ENCODE assay signal across 13 cellular contexts in genomic region chr15:60844431-60845174, GRCh38.
A peak's percentile ranks its signal among the peaks of the same experiment; 100 is the strongest.
DNase-seq lines count a peak whose midpoint lies in the region; ATAC-seq and TF ChIP-seq lines count a peak whose summit lies in the region.
"Had no signal": no experiment of that assay in that cellular context is flagged by ENCODE, and none has a peak within 500 bp of the region (broad histone marks: within the 10 kb centered on the region; RNA-seq: fewer than 3 reads in every experiment).

No MANE protein-coding gene starts in this region.

- H3K9me3 ChIP-seq in BE2C = no peaks in the 10 kb centered on the region
- H3K9me3 ChIP-seq: MG63 had no signal

- H3K27ac Mint-ChIP-seq in effector memory CD8-positive, alpha-beta T cell = peak overlapping the region; percentile 8 to 76
- H3K27ac Mint-ChIP-seq: dendritic cell treated with granulocyte-macrophage colony-stimulating factor and Interleukin-4, amounts not matched to agents 40 ng/mL and 50 ng/mL, for 4 days had no signal

- no peaks in the 10 kb centered on the region for H3K9me3 Mint-ChIP-seq in effector memory CD8-positive, alpha-beta T cell
- H3K9me3 Mint-ChIP-seq: dendritic cell treated with granulocyte-macrophage colony-stimulating factor and Interleukin-4, amounts not matched to agents 40 ng/mL and 50 ng/mL, for 4 days had no signal

- peaks cover 70 to 71% of the 10 kb centered on the region in 2 donors for H3K4me1 Mint-ChIP-seq in effector memory CD8-positive, alpha-beta T cell (ENCODE audit: low read depth in 2 of 2)

- H3K36me3 Mint-ChIP-seq in effector memory CD8-positive, alpha-beta T cell (ENCODE audit: insufficient read depth) = peaks cover 15% of the 10 kb centered on the region

- no peaks in the 10 kb centered on the region for H3K4me1 ChIP-seq in BE2C
- H3K4me1 ChIP-seq: foreskin keratinocyte had no signal

- H3K27me3 ChIP-seq in BE2C = no peaks in the 10 kb centered on the region
- H3K27me3 ChIP-seq: MG63 had no signal

- no peaks in the 10 kb centered on the region for H3K36me3 ChIP-seq in BE2C
- H3K36me3 ChIP-seq: MG63 had no signal

- peak overlapping the region; percentile 67 to 83 for H3K4me3 Mint-ChIP-seq in effector memory CD8-positive, alpha-beta T cell
- H3K4me3 Mint-ChIP-seq: dendritic cell treated with granulocyte-macrophage colony-stimulating factor and Interleukin-4, amounts not matched to agents 40 ng/mL and 50 ng/mL, for 4 days had no signal

- ATAC-seq in effector memory CD8-positive, alpha-beta T cell (replicated peaks) = peak; percentile 73
- peak; percentile 68 for ATAC-seq in stimulated activated naive CD8-positive, alpha-beta T cell treated with anti-CD3 and anti-CD28 coated beads, Interleukin-15, Interleukin-2, amounts not matched to agents 100 U/mL and 50 U/mL, for 24 hours
- ATAC-seq in HG03442 (IDR thresholded peaks at IDR 0.05; ENCODE audit: unreplicated experiment) = no peak
- ATAC-seq: foreskin keratinocyte had no signal

- no peak for TF ChIP-seq CTCF in BE2C (IDR thresholded peaks at IDR 0.05; ENCODE audit: low read depth, low read length)

- no peaks in the 10 kb centered on the region for H3K27me3 Mint-ChIP-seq in effector memory CD8-positive, alpha-beta T cell
- H3K27me3 Mint-ChIP-seq: dendritic cell treated with granulocyte-macrophage colony-stimulating factor and Interleukin-4, amounts not matched to agents 40 ng/mL and 50 ng/mL, for 4 days had no signal

- DNase-seq in activated CD4-positive, CD25-positive, alpha-beta regulatory T cell treated with anti-CD3 and anti-CD28 coated beads, Interleukin-2, amount 50 U/mL, for 16 hours (ENCODE audit: low read depth, low spot score) = peak; percentile 52
- DNase-seq in activated T-cell treated with anti-CD3 and anti-CD28 coated beads, Interleukin-2, amount 50 U/mL, for 1 hour = peak; percentile 47
- DNase-seq in effector memory CD8-positive, alpha-beta T cell = peak; percentile 61 to 64 (median 64)
- DNase-seq in stimulated activated naive CD8-positive, alpha-beta T cell treated with anti-CD3 and anti-CD28 coated beads, Interleukin-15, Interleukin-2, amounts not matched to agents 100 U/mL and 50 U/mL, for 24 hours = peak; percentile 52
- DNase-seq in occipital lobe (lab: John Stamatoyannopoulos, UW) (no peak), BE2C (no peak), SW480 (ENCODE audit: low spot score) (no peak)
- DNase-seq: Calu3, foreskin keratinocyte, MG63, NCI-H226 had no signal

- H3K4me3 ChIP-seq in BE2C (ENCODE audit: low read depth, low read length) = no peak overlapping the region
- H3K4me3 ChIP-seq: MG63 had no signal

Comparison
In these comparisons a context has a peak if more than half of its experiments do, and no peak if none do; other contexts are left out.
1. DNase-seq: peak in activated CD4-positive, CD25-positive, alpha-beta regulatory T cell treated with anti-CD3 and anti-CD28 coated beads, Interleukin-2, amount 50 U/mL, for 16 hours (single experiment), activated T-cell treated with anti-CD3 and anti-CD28 coated beads, Interleukin-2, amount 50 U/mL, for 1 hour (single experiment), effector memory CD8-positive, alpha-beta T cell (3 of 3) and stimulated activated naive CD8-positive, alpha-beta T cell treated with anti-CD3 and anti-CD28 coated beads, Interleukin-15, Interleukin-2, amounts not matched to agents 100 U/mL and 50 U/mL, for 24 hours (single experiment); none in occipital lobe (single experiment), BE2C (single experiment) and SW480 (single experiment).